25 cellular contexts compared by ENCODE assay signal in genomic region chr11:112599861-112600533, GRCh38.
"Had no signal": no experiment of that assay in that cellular context is flagged by ENCODE, and none has a peak within 500 bp of the region (broad histone marks: within the 10 kb centered on the region; RNA-seq: fewer than 3 reads in every experiment).

No MANE protein-coding gene starts in this region.

- H2AFZ ChIP-seq: hepatocyte had no signal

- H3K27me3 ChIP-seq: esophagus squamous epithelium, gastroesophageal sphincter, heart left ventricle, hepatocyte, pancreas, right lobe of liver, stomach, thyroid gland, vagina had no signal

- H3K4me1 ChIP-seq: esophagus squamous epithelium, gastroesophageal sphincter, lower lobe of right lung, pancreas, right lobe of liver, stomach, thyroid gland, vagina had no signal

- H3K4me3 ChIP-seq: esophagus squamous epithelium, gastroesophageal sphincter, heart left ventricle, hepatocyte, lower lobe of right lung, mucosa of descending colon, pancreas, right lobe of liver, stomach, thyroid gland, vagina had no signal

- H3K4me2 ChIP-seq: hepatocyte had no signal

- ATAC-seq: gastroesophageal sphincter; heart left ventricle; left colon; left ventricle myocardium superior; lower lobe of right lung; mucosa of descending colon; natural killer cell treated with Interleukin-12 subunit alpha and Interleukin-12 subunit beta and Interleukin-15 and Interleukin-18, amount 100 ng/mL, for 72 hours; pancreas; right lobe of liver; stimulated activated effector memory CD8-positive, alpha-beta T cell treated with anti-CD3 and anti-CD28 coated beads, Interleukin-12 subunit alpha, Interleukin-12 subunit beta, amount 100 ng/mL, for 72 hours had no signal

- H3K27ac ChIP-seq: esophagus squamous epithelium, gastroesophageal sphincter, heart left ventricle, hepatocyte, lower lobe of right lung, neutrophil, pancreas, right lobe of liver, stomach, thyroid gland, vagina had no signal

- H3K79me2 ChIP-seq: hepatocyte had no signal

- H3K36me3 ChIP-seq: esophagus squamous epithelium, gastroesophageal sphincter, heart left ventricle, lower lobe of right lung, neutrophil, pancreas, right lobe of liver, stomach, thyroid gland, vagina had no signal

- DNase-seq: effector memory CD4-positive, alpha-beta T cell; erythroblast; esophagus squamous epithelium; foreskin fibroblast; heart left ventricle; left colon; left ventricle myocardium superior; lower lobe of right lung; mesenchymal stem cell; mucosa of descending colon; naive B cell; pancreas; right lobe of liver; stimulated activated CD4-positive, alpha-beta T cell treated with anti-CD3 and anti-CD28 coated beads, Interleukin-2, amount 100 ng/mL, for 24 hours; stimulated activated CD4-positive, alpha-beta T cell treated with anti-CD3 and anti-CD28 coated beads, Interleukin-4, amount 100 ng/mL, for 24 hours; stimulated activated naive CD4-positive, alpha-beta T cell treated with Interleukin-2 at 50 U/mL for 16 hours; stomach; thyroid gland; trophoblast cell had no signal

- H3K9me3 ChIP-seq: esophagus squamous epithelium, gastroesophageal sphincter, heart left ventricle, lower lobe of right lung, mucosa of descending colon, neutrophil, pancreas, right lobe of liver, stomach, thyroid gland, vagina had no signal
